In genomic region chr1:112960381-112960780, GRCh38 we compare ENCODE assay signal across 20 cellular contexts. TPM values are rescaled to one million over a fixed set of nuclear protein-coding genes. Genes with fewer than 3 reads are reported as not detected.
DNase-seq lines count a peak whose midpoint lies in the region; ATAC-seq and TF ChIP-seq lines count a peak whose summit lies in the region.
"Had no signal": no experiment of that assay in that cellular context is flagged by ENCODE, and none has a peak within 500 bp of the region (broad histone marks: within the 10 kb centered on the region; RNA-seq: fewer than 3 reads in every experiment).

No MANE protein-coding gene starts in this region.

- H3K4me1 ChIP-seq in BLaER1: peaks cover 28% of the 10 kb centered on the region
- peaks cover 4% of the 10 kb centered on the region for H3K4me1 ChIP-seq in RWPE2 (ENCODE audit: insufficient read depth, poor library complexity, severe bottlenecking)
- H3K4me1 ChIP-seq in right cardiac atrium (ENCODE audit: control insufficient read depth, insufficient read depth, low read length): peaks cover 3% of the 10 kb centered on the region

- peaks cover 49% of the 10 kb centered on the region for H3K36me3 Mint-ChIP-seq in CD4-positive, alpha-beta T cell (ENCODE audit: low read depth)

- H3K9me3 ChIP-seq in BLaER1: no peaks in the 10 kb centered on the region
- H3K9me3 ChIP-seq in CD4-positive, alpha-beta T cell (ENCODE audit: control insufficient read depth, low read length): no peaks in the 10 kb centered on the region
- H3K9me3 ChIP-seq in RWPE2 (ENCODE audit: severe bottlenecking): no peaks in the 10 kb centered on the region
- no peaks in the 10 kb centered on the region for H3K9me3 ChIP-seq in right cardiac atrium (ENCODE audit: control insufficient read depth, low read length)
- H3K9me3 ChIP-seq: left ventricle myocardium inferior, MG63, tibial artery had no signal

- WGBS in right cardiac atrium: 91% methylated on average over 3 of the region's 3 CpGs

- H3K9ac ChIP-seq in BLaER1: no peak overlapping the region

- H3K27ac ChIP-seq in BLaER1: no peak overlapping the region
- no peak overlapping the region for H3K27ac ChIP-seq in CD4-positive, alpha-beta T cell (ENCODE audit: low read depth, low read length)
- peak overlapping the region; percentile 7 for H3K27ac ChIP-seq in RWPE2 (ENCODE audit: poor library complexity, severe bottlenecking)
- H3K27ac ChIP-seq in epithelial cell of prostate: peak overlapping the region; percentile 5
- H3K27ac ChIP-seq in right cardiac atrium (ENCODE audit: low read length): no peak overlapping the region
- H3K27ac ChIP-seq: cardiac muscle cell, tibial artery, WERI-Rb-1 had no signal

- CTCF ChIA-PET in CD4-positive, alpha-beta T cell (lab: Charles Lee): interaction anchor here (1.2 to 2.0 kb wide), 2 partner anchors 113 to 245 kb away, joined by 3 to 7 read pairs; partner anchors contain the start of genes LRIG2 and PPM1J

- no peaks in the 10 kb centered on the region for H3K9me3 Mint-ChIP-seq in CD4-positive, alpha-beta T cell
- H3K9me3 Mint-ChIP-seq: dendritic cell treated with granulocyte-macrophage colony-stimulating factor and Interleukin-4, amounts not matched to agents 40 ng/mL and 50 ng/mL, for 4 days had no signal

- intact Hi-C loops in CD4-positive, alpha-beta T cell (cut with DNase I, micrococcal nuclease): no loop called here
- intact Hi-C loops in right cardiac atrium (cut with DNase I): no loop called here

- no peak overlapping the region for H3K27ac Mint-ChIP-seq in CD4-positive, alpha-beta T cell
- H3K27ac Mint-ChIP-seq: dendritic cell treated with granulocyte-macrophage colony-stimulating factor and Interleukin-4, amounts not matched to agents 40 ng/mL and 50 ng/mL, for 4 days had no signal

- POLR2A ChIA-PET in CD4-positive, alpha-beta T cell (lab: Charles Lee): no interaction called here

- peaks cover 52% of the 10 kb centered on the region for H3K4me1 Mint-ChIP-seq in CD4-positive, alpha-beta T cell (ENCODE audit: low read depth)

- H3K27me3 Mint-ChIP-seq in CD4-positive, alpha-beta T cell: no peaks in the 10 kb centered on the region
- H3K27me3 Mint-ChIP-seq: dendritic cell treated with granulocyte-macrophage colony-stimulating factor and Interleukin-4, amounts not matched to agents 40 ng/mL and 50 ng/mL, for 4 days had no signal

- H3K27me3 ChIP-seq in BLaER1 (no peaks in the 10 kb centered on the region), RWPE2 (ENCODE audit: insufficient read depth, poor library complexity, severe bottlenecking) (no peaks in the 10 kb centered on the region), right cardiac atrium (ENCODE audit: control insufficient read depth, insufficient read depth) (no peaks in the 10 kb centered on the region)
- no peaks in the 10 kb centered on the region for H3K27me3 ChIP-seq in CD4-positive, alpha-beta T cell (ENCODE audit: control insufficient read depth, insufficient read depth, low read length)
- H3K27me3 ChIP-seq: cardiac muscle cell, MG63, tibial artery had no signal

- peaks cover 47% of the 10 kb centered on the region for H3K36me3 ChIP-seq in BLaER1
- H3K36me3 ChIP-seq in RWPE2 (ENCODE audit: low read depth): peaks cover 58% of the 10 kb centered on the region

- ATAC-seq in CD4-positive, alpha-beta T cell (ENCODE audit: poor library complexity): no peak
- ATAC-seq in RWPE2 (ENCODE audit: low read depth) (no peak), right cardiac atrium (no peak)

- H3K4me3 ChIP-seq in BLaER1 (no peak overlapping the region), RWPE2 (ENCODE audit: severe bottlenecking) (no peak overlapping the region), right cardiac atrium (ENCODE audit: low read length) (no peak overlapping the region)
- H3K4me3 ChIP-seq: cardiac muscle cell, left ventricle myocardium inferior, MG63, tibial artery had no signal

- no peak for TF ChIP-seq CTCF in CD4-positive, alpha-beta T cell (IDR thresholded peaks at IDR 0.05)
- TF ChIP-seq CTCF in RWPE2 (IDR thresholded peaks at IDR 0.05; ENCODE audit: poor library complexity, severe bottlenecking): no peak

- H4K20me1 ChIP-seq in BLaER1: 0 out of 2 replicates have a peak, but pooled peaks cover 9% of the 10 kb centered on the region

- DNase-seq in CD4-positive, alpha-beta T cell: no peak
- no peak for DNase-seq in RWPE2 (ENCODE audit: low spot score)
- DNase-seq in epithelial cell of prostate (ENCODE audit: low read depth, low spot score): no peak
- DNase-seq in NCI-H345 (lab: John Stamatoyannopoulos, UW): no peak
- DNase-seq in right cardiac atrium: no peak
- DNase-seq in A172 (ENCODE audit: low spot score): no peak
- DNase-seq: amniotic stem cell; head of caudate nucleus; left ventricle myocardium inferior; MG63; NCI-H1436; NCI-H524 treated with DMSO at 0.1 percent for 48 hours; posterior cingulate gyrus; SHP77 treated with DMSO at 0.1 percent for 48 hours; stimulated activated naive CD4-positive, alpha-beta T cell treated with Interleukin-2 at 50 U/mL for 16 hours; tibial artery; WERI-Rb-1 had no signal

- H3K4me2 ChIP-seq in BLaER1: peak overlapping the region; percentile 23

- peak overlapping the region; percentile 14 for H3K4me3 Mint-ChIP-seq in CD4-positive, alpha-beta T cell
- H3K4me3 Mint-ChIP-seq: dendritic cell treated with granulocyte-macrophage colony-stimulating factor and Interleukin-4, amounts not matched to agents 40 ng/mL and 50 ng/mL, for 4 days had no signal

RNA-seq across cellular contexts. Expression of gene SLC16A1, which starts 4.4 kb away (rescaled TPM):
- total RNA-seq in CD4-positive, alpha-beta T cell: 10 to 100 TPM; 22.9 to 26.6 TPM
- total RNA-seq in right cardiac atrium: 100 to 1,000 TPM in 1 of 4 donors, 10 to 100 TPM in 3; 62.7 to 123 (median 68.6) TPM
- polyA plus RNA-seq in right cardiac atrium: 35.4 TPM
- 104 and 105 TPM in 2 replicates for total RNA-seq in A172 (2014; rRNA removed; shearing (Covaris generic))

Comparison
In these comparisons a context has a peak if more than half of its experiments do, and no peak if none do; other contexts are left out.
1. H3K27ac ChIP-seq: peak in RWPE2 (single experiment) and epithelial cell of prostate (single experiment); none in BLaER1 (single experiment), CD4-positive, alpha-beta T cell (single experiment) and right cardiac atrium (single experiment).